ENCODE assay signal across 13 cellular contexts in genomic region chr5:142280066-142281011, GRCh38. TPM values are rescaled to one million over a fixed set of nuclear protein-coding genes. Genes with fewer than 3 reads are reported as not detected.
DNase-seq lines count a peak whose midpoint lies in the region; ATAC-seq, FAIRE-seq and TF ChIP-seq lines count a peak whose summit lies in the region.
"Had no signal": no experiment of that assay in that cellular context is flagged by ENCODE, and none has a peak within 500 bp of the region (broad histone marks: within the 10 kb centered on the region; RNA-seq: fewer than 3 reads in every experiment).

No MANE protein-coding gene starts in this region.

- no peaks in the 10 kb centered on the region for H3K36me3 Mint-ChIP-seq in GM23338 (ENCODE audit: low read depth)
- H3K36me3 Mint-ChIP-seq: naive thymus-derived CD4-positive, alpha-beta T cell had no signal

- no peak for TF ChIP-seq EP300 in K562 (IDR thresholded peaks at IDR 0.05; ENCODE audit: low read length)

- H3K9ac ChIP-seq in K562 (ENCODE audit: insufficient read depth in 1 of 2, low read depth in 2 of 2, low read length in 2 of 2), result 0 out of 4 replicates have a peak overlapping the region, but pooled peaks of 1 of the 2 experiments have one; percentile 14

- H3K4me1 Mint-ChIP-seq in GM23338, result peaks cover 52% of the 10 kb centered on the region

- POLR2A ChIA-PET in K562 (lab: Yijun Ruan, JAX), result interaction anchor here (0.7 to 3.5 kb wide), 9 partner anchors 9 to 364 kb away, joined by 3 to 13 read pairs (median 3); no protein-coding TSS in a partner anchor

- peak overlapping the region; percentile 86 for H3K27ac Mint-ChIP-seq in GM23338

- peak overlapping the region; percentile 33; the same call in 1 of the 2 replicates for H3K27ac ChIP-seq in GM23338 (ENCODE audit: low read depth)
- no peak overlapping the region for H3K27ac ChIP-seq in K562 (ENCODE audit: extremely low read depth, low read depth, low read length)

- no peaks in the 10 kb centered on the region for H3K9me3 Mint-ChIP-seq in GM23338
- H3K9me3 Mint-ChIP-seq: naive thymus-derived CD4-positive, alpha-beta T cell had no signal

- no peak overlapping the region for H2AFZ ChIP-seq in GM23338
- peak overlapping the region; percentile 61; the same call in 1 of the 2 replicates for H2AFZ ChIP-seq in K562 (ENCODE audit: low read depth, low read length)

- BruUV-seq in K562 (replicated peaks; lab: Mats Ljungman, UMichigan), result no TSS peak

- 0 out of 4 replicates have a peak, but pooled peaks of 1 of the 2 experiments have one; percentile 16 for TF ChIP-seq RAD21 in K562 (CRISPR knock-in tag; conservative IDR thresholded peaks at IDR 0.05 in 1 of 2, IDR thresholded peaks at IDR 0.05 in 1 of 2)

- H3K4me2 ChIP-seq in GM23338, result 0 out of 2 replicates have a peak overlapping the region, but pooled peaks have one; percentile 2
- no peak overlapping the region for H3K4me2 ChIP-seq in K562 (ENCODE audit: insufficient read depth, low read length)

- WGBS in K562 (ENCODE audit: insufficient coverage, low coverage, missing lambda C conversion rate), result 28% methylated on average over 16 of the region's 17 CpGs

- TF ChIP-seq CTCF in GM23338 (conservative IDR thresholded peaks at IDR 0.05; ENCODE audit: low read depth in 2 of 2) (no peak), K562 (IDR thresholded peaks at IDR 0.05 in 2 of 3, conservative IDR thresholded peaks at IDR 0.05 in 1 of 3; ENCODE audit: insufficient read depth in 2 of 3, low read depth in 1 of 3, low read length in 3 of 3) (no peak)

- CTCF ChIA-PET in K562 (lab: Yijun Ruan, JAX; ENCODE audit: low intra/inter-chr PET ratio), result no interaction called here

- H4K20me1 ChIP-seq in GM23338 (replicated peaks; ENCODE audit: insufficient read depth), result no peaks in the 10 kb centered on the region
- H4K20me1 ChIP-seq in K562 (replicated peaks; ENCODE audit: control insufficient read depth, insufficient read depth, low read length), result no peaks in the 10 kb centered on the region

- H3K4me1 ChIP-seq in GM23338 (ENCODE audit: insufficient read depth), result peaks cover 31% of the 10 kb centered on the region
- H3K4me1 ChIP-seq in K562 (replicated peaks in 1 of 2; ENCODE audit: control insufficient read depth in 2 of 2, insufficient read depth in 2 of 2, low read length in 2 of 2), result peaks cover 6% of the 10 kb centered on the region in 2 experiments

- no peaks in the 10 kb centered on the region for H3K9me1 ChIP-seq in K562 (ENCODE audit: control insufficient read depth, insufficient read depth, low read length)

- peaks cover 13% of the 10 kb centered on the region; the same call in 1 of the 2 replicates for H3F3A ChIP-seq in GM23338 (replicated peaks; ENCODE audit: low read depth)

- peaks cover 20% of the 10 kb centered on the region for H3K27me3 Mint-ChIP-seq in GM23338 (ENCODE audit: insufficient read depth, low read depth, poor library complexity)

- ATAC-seq in GM23338, result peak; percentile 90
- ATAC-seq in K562, result peak; percentile 96
- no peak for ATAC-seq in HG03108 (IDR thresholded peaks at IDR 0.05; ENCODE audit: unreplicated experiment)
- ATAC-seq: naive thymus-derived CD4-positive, alpha-beta T cell had no signal

- H3K9me3 ChIP-seq in K562 (replicated peaks; ENCODE audit: control insufficient read depth, insufficient read depth, low read depth, low read length), result no peaks in the 10 kb centered on the region

- no peak overlapping the region for H3K4me3 Mint-ChIP-seq in GM23338
- H3K4me3 Mint-ChIP-seq: naive thymus-derived CD4-positive, alpha-beta T cell had no signal

- no peak for TF ChIP-seq POLR2A in K562 (conservative IDR thresholded peaks at IDR 0.05)

- FAIRE-seq in K562 (lab: Jason Lieb, UNC), result peak; percentile 92
- FAIRE-seq: GM19239 had no signal

- H3K79me2 ChIP-seq in GM23338 (replicated peaks; ENCODE audit: insufficient read depth) (no peaks in the 10 kb centered on the region), K562 (ENCODE audit: control insufficient read depth, insufficient read depth, low read length) (no peaks in the 10 kb centered on the region)

- DNase-seq in GM23338 (ENCODE audit: low spot score) (peak; percentile 76), K562 (ENCODE audit: extremely low read depth in 1 of 4, low spot score in 3 of 4) (peak; percentile 48 to 78 (median 64)), iPS DF 19.7 (ENCODE audit: low read depth, low spot score) (peak; percentile 61), putamen (ENCODE audit: low spot score) (peak; percentile 4), GF-D8 (lab: John Stamatoyannopoulos, UW) (no peak), glomerular visceral epithelial cell (ENCODE audit: extremely low spot score) (no peak), NCI-H2081 treated with DMSO at 0.1 percent for 48 hours (lab: John Stamatoyannopoulos, UW) (no peak)
- DNase-seq: activated CD4-positive, alpha-beta T cell treated with anti-CD3 and anti-CD28 coated beads for 4 hours; cortex of kidney; naive thymus-derived CD4-positive, alpha-beta T cell; NK-92 treated with Interleukin-12 subunit alpha and Interleukin-12 subunit beta, amount 100 ng/mL, for 24 hours had no signal

- no peaks in the 10 kb centered on the region for H3K27me3 ChIP-seq in GM23338 (ENCODE audit: insufficient read depth)
- no peaks in the 10 kb centered on the region; a peak in 2 of 5 replicates for H3K27me3 ChIP-seq in K562 (ENCODE audit: control insufficient read depth in 2 of 2, insufficient read depth in 2 of 2, low read length in 2 of 2)

- H3K36me3 ChIP-seq in GM23338 (ENCODE audit: insufficient read depth) (no peaks in the 10 kb centered on the region; the same call in 1 of the 2 replicates), K562 (ENCODE audit: control insufficient read depth, insufficient read depth, low read length) (no peaks in the 10 kb centered on the region)

- intact Hi-C loops in K562 (cut with micrococcal nuclease), result no loop called here

- in situ Hi-C loops in K562 (cut with MboI), result no loop called here

- H3K9me2 ChIP-seq in GM23338 (ENCODE audit: insufficient read depth), result 0 out of 2 replicates have a peak, but pooled peaks cover 3% of the 10 kb centered on the region

- H3K4me3 ChIP-seq in GM23338 (no peak overlapping the region), K562 (no peak overlapping the region)

TF ChIP-seq in GM23338, 12 proteins besides CTCF, POLR2A, EP300 and RAD21 (continues in another document):
- TF ChIP-seq EZH2phosphoT487 (IDR thresholded peaks at IDR 0.05; ENCODE audit: unreplicated experiment), result no peak

TF ChIP-seq in K562, 482 proteins besides CTCF, POLR2A, EP300 and RAD21 (continues in another document):
- no peak for TF ChIP-seq ZNF592 (IDR thresholded peaks at IDR 0.05)
- TF ChIP-seq CEBPB (tag; IDR thresholded peaks at IDR 0.05), result peak; percentile 87
- no peak for TF ChIP-seq ZNF668 (CRISPR knock-in tag; IDR thresholded peaks at IDR 0.05)
- 0 out of 2 replicates have a peak, but pooled peaks have one; percentile 38 for TF ChIP-seq CREB1 (IDR thresholded peaks at IDR 0.05)
- TF ChIP-seq CREB1 (CRISPR knock-in tag; IDR thresholded peaks at IDR 0.05), result no peak; the same call in 1 of the 2 replicates

RNA-seq across cellular contexts. Expression of gene SPRY4, which starts 44.5 kb away (rescaled TPM):
- total RNA-seq in GM23338 (2014; rRNA removed; shearing (Covaris generic)), result 177 and 240 TPM in 2 replicates
- 70.6 and 70.9 TPM in 2 replicates for polyA plus RNA-seq in GM23338 (2016; fragmentation: Nextera tagmentation; extraction: Ambion mirVana)
- total RNA-seq in K562 (2011; cell fraction: chromatin; rRNA removed; ENCODE audit: low replicate concordance), result 49.3 and 108 TPM in 2 replicates
- total RNA-seq in K562 (2011; cell fraction: nucleolus; rRNA removed), result 62.4 and 87.6 TPM in 2 replicates
- total RNA-seq in K562 (2011; cell fraction: nucleoplasm; rRNA removed), result 57.4 and 69.9 TPM in 2 replicates
- 11.2 and 20.4 TPM in 2 replicates for total RNA-seq in K562 (2014; rRNA removed)
- total RNA-seq in K562 (2014; rRNA removed; fragmentation: Illumina TruSeq; extraction: Trizol), result 8.8 and 9.5 TPM in 2 replicates
- total RNA-seq in K562 (2015; rRNA removed; fragmentation: Illumina TruSeq; extraction: Trizol), result 7.1 and 8.9 TPM in 2 replicates
- 20.0 and 24.2 TPM in 2 replicates for total RNA-seq in K562 (2021)
- 6.0 and 6.3 TPM in 2 replicates for polyA plus RNA-seq in K562 (2011; rRNA removed)
- 5.5 and 10.9 TPM in 2 replicates for polyA plus RNA-seq in K562 (2011; cell fraction: cytosol; rRNA removed)
- 15.8 and 47.7 TPM in 2 replicates for polyA plus RNA-seq in K562 (2011; cell fraction: nucleus; rRNA removed)
- 16.9 and 24.3 TPM in 2 replicates for polyA plus RNA-seq in K562 (2012)
- polyA plus RNA-seq in K562 (2014; fragmentation: Illumina TruSeq; extraction: Trizol), result 12.2 and 19.8 TPM in 2 replicates
- polyA plus RNA-seq in K562 (2014; fragmentation: Nextera tagmentation; extraction: Ambion mirVana), result 1 to 10 TPM; 2.6 to 3.1 TPM
- polyA plus RNA-seq in K562 (2014; rRNA removed), result 11.6 and 14.9 TPM in 2 replicates
- 9.9 and 18.2 TPM in 2 replicates for polyA minus RNA-seq in K562 (2011; rRNA and poly(A)+ RNA removed)
- polyA minus RNA-seq in K562 (2011; cell fraction: cytosol; rRNA and poly(A)+ RNA removed), result 8.3 and 14.6 TPM in 2 replicates
- 26.0 and 38.8 TPM in 2 replicates for polyA minus RNA-seq in K562 (2011; cell fraction: nucleus; rRNA and poly(A)+ RNA removed)
- polyA plus RNA-seq: naive thymus-derived CD4-positive, alpha-beta T cell had no signal

Comparison
In these comparisons a context has a peak if more than half of its experiments do, and no peak if none do; other contexts are left out.
1. DNase-seq: peak in GM23338 (single experiment), K562 (4 of 4), iPS DF 19.7 (single experiment) and putamen (single experiment); none in GF-D8 (single experiment), glomerular visceral epithelial cell (single experiment) and NCI-H2081 treated with DMSO at 0.1 percent for 48 hours (single experiment).